In the genomic region with DNA sequence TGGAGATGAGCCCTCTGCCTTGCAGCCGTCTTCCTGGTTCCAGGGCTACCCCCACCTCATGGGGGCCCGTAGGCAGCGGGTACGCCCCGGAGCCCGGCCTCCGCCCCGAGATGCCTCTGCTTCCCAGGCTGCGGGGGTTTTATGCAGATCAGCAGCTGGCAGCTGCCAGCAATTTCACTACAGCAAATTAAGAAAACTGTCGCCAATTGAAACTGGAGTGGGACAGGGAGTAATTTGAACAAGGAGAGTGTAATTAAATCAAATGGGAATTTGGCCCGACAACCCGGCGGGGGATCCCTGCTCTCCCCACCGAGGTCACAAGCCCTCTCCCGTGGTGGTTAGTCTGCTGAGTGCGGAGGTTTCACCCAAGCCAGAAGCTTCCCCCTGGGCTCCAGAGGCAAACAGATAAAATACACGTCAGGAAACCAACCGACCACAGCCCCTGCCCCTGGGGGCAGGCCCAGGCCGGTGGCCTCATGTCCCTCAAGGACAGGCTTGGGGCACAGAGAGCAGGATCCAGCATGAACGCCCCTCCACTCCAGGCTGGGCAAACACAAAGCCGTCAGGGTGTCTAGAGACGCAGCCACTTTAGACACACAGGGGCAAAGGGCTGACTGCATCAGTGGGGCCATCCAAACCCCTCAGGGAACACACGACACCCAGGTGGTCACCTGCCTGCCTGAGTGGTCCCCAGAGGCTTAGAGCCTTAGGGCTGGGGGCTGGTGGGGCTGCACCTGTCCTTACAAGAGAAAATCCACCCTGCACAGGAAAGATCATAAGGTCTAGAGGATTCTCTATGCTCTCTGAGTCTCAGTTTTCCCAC, we compare ENCODE assay signal across 1 cellular context.
TF ChIP-seq lines count a peak whose summit lies in the region.

No MANE protein-coding gene starts in this region.

TF ChIP-seq in HepG2, 621 proteins besides CTCF, POLR2A, EP300 and RAD21 (continued from another document and continues in another):
- TF ChIP-seq ZBTB25 (CRISPR knock-in tag; IDR thresholded peaks at IDR 0.05) (peak; percentile 24; the same call in 1 of the 2 replicates), AKAP8 (CRISPR knock-in tag; IDR thresholded peaks at IDR 0.05) (0 out of 2 replicates have a peak, but pooled peaks have one; percentile 65), DRAP1 (CRISPR knock-in tag; IDR thresholded peaks at IDR 0.05) (peak; percentile 70), TSC22D2 (CRISPR knock-in tag; IDR thresholded peaks at IDR 0.05; ENCODE audit: borderline replicate concordance) (no peak), SYNCRIP (IDR thresholded peaks at IDR 0.05; ENCODE audit: insufficient read depth, low read depth, low read length) (no peak), ZNF776 (CRISPR knock-in tag; IDR thresholded peaks at IDR 0.05) (no peak), ZFP36L2 (CRISPR knock-in tag; IDR thresholded peaks at IDR 0.05) (no peak), ZNF724P (CRISPR knock-in tag; IDR thresholded peaks at IDR 0.05; ENCODE audit: borderline replicate concordance) (no peak), ELF3 (CRISPR knock-in tag; IDR thresholded peaks at IDR 0.05) (no peak), CBX5 (CRISPR knock-in tag; IDR thresholded peaks at IDR 0.05; ENCODE audit: borderline replicate concordance) (peak; percentile 61; the same call in 1 of the 2 replicates), HNRNPH1 (optimal IDR thresholded peaks at IDR 0.05; ENCODE audit: low read depth, low read length) (no peak), BORCS8-MEF2B (CRISPR knock-in tag; IDR thresholded peaks at IDR 0.05) (no peak), ZSCAN21 (CRISPR knock-in tag; IDR thresholded peaks at IDR 0.05; ENCODE audit: borderline replicate concordance) (peak; percentile 28; the same call in 1 of the 2 replicates), ZBTB1 (CRISPR knock-in tag; IDR thresholded peaks at IDR 0.05; ENCODE audit: borderline replicate concordance) (no peak), ZNF224 (CRISPR knock-in tag; IDR thresholded peaks at IDR 0.05) (peak; percentile 65; the same call in 1 of the 2 replicates), SNAPC4 (CRISPR knock-in tag; IDR thresholded peaks at IDR 0.05) (peak; percentile 51; the same call in 1 of the 2 replicates), ONECUT2 (CRISPR knock-in tag; IDR thresholded peaks at IDR 0.05) (no peak), ZNF24 (IDR thresholded peaks at IDR 0.05) (no peak), HNRNPK (IDR thresholded peaks at IDR 0.05; ENCODE audit: low read depth, low read length, poor library complexity, severe bottlenecking) (no peak)
- TF ChIP-seq, protein P1, sequence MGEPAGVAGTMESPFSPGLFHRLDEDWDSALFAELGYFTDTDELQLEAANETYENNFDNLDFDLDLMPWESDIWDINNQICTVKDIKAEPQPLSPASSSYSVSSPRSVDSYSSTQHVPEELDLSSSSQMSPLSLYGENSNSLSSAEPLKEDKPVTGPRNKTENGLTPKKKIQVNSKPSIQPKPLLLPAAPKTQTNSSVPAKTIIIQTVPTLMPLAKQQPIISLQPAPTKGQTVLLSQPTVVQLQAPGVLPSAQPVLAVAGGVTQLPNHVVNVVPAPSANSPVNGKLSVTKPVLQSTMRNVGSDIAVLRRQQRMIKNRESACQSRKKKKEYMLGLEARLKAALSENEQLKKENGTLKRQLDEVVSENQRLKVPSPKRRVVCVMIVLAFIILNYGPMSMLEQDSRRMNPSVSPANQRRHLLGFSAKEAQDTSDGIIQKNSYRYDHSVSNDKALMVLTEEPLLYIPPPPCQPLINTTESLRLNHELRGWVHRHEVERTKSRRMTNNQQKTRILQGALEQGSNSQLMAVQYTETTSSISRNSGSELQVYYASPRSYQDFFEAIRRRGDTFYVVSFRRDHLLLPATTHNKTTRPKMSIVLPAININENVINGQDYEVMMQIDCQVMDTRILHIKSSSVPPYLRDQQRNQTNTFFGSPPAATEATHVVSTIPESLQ (CRISPR knock-in tag; conservative IDR thresholded peaks at IDR 0.05), result no peak
- TF ChIP-seq, protein P2, sequence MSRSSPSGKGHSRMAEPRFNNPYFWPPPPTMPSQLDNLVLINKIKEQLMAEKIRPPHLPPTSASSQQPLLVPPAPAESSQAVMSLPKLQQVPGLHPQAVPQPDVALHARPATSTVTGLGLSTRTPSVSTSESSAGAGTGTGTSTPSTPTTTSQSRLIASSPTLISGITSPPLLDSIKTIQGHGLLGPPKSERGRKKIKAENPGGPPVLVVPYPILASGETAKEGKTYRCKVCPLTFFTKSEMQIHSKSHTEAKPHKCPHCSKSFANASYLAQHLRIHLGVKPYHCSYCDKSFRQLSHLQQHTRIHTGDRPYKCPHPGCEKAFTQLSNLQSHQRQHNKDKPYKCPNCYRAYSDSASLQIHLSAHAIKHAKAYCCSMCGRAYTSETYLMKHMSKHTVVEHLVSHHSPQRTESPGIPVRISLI (CRISPR knock-in tag; IDR thresholded peaks at IDR 0.05; ENCODE audit: borderline replicate concordance), result peak; percentile 52; the same call in 1 of the 2 replicates
- TF ChIP-seq, protein P3, sequence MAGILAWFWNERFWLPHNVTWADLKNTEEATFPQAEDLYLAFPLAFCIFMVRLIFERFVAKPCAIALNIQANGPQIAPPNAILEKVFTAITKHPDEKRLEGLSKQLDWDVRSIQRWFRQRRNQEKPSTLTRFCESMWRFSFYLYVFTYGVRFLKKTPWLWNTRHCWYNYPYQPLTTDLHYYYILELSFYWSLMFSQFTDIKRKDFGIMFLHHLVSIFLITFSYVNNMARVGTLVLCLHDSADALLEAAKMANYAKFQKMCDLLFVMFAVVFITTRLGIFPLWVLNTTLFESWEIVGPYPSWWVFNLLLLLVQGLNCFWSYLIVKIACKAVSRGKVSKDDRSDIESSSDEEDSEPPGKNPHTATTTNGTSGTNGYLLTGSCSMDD (CRISPR knock-in tag; IDR thresholded peaks at IDR 0.05), result no peak
- TF ChIP-seq, protein P4, sequence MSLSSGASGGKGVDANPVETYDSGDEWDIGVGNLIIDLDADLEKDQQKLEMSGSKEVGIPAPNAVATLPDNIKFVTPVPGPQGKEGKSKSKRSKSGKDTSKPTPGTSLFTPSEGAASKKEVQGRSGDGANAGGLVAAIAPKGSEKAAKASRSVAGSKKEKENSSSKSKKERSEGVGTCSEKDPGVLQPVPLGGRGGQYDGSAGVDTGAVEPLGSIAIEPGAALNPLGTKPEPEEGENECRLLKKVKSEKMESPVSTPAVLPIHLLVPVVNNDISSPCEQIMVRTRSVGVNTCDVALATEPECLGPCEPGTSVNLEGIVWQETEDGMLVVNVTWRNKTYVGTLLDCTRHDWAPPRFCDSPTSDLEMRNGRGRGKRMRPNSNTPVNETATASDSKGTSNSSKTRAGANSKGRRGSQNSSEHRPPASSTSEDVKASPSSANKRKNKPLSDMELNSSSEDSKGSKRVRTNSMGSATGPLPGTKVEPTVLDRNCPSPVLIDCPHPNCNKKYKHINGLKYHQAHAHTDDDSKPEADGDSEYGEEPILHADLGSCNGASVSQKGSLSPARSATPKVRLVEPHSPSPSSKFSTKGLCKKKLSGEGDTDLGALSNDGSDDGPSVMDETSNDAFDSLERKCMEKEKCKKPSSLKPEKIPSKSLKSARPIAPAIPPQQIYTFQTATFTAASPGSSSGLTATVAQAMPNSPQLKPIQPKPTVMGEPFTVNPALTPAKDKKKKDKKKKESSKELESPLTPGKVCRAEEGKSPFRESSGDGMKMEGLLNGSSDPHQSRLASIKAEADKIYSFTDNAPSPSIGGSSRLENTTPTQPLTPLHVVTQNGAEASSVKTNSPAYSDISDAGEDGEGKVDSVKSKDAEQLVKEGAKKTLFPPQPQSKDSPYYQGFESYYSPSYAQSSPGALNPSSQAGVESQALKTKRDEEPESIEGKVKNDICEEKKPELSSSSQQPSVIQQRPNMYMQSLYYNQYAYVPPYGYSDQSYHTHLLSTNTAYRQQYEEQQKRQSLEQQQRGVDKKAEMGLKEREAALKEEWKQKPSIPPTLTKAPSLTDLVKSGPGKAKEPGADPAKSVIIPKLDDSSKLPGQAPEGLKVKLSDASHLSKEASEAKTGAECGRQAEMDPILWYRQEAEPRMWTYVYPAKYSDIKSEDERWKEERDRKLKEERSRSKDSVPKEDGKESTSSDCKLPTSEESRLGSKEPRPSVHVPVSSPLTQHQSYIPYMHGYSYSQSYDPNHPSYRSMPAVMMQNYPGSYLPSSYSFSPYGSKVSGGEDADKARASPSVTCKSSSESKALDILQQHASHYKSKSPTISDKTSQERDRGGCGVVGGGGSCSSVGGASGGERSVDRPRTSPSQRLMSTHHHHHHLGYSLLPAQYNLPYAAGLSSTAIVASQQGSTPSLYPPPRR (CRISPR knock-in tag; IDR thresholded peaks at IDR 0.05; ENCODE audit: borderline replicate concordance), result peak; percentile 76
- TF ChIP-seq, protein P5, sequence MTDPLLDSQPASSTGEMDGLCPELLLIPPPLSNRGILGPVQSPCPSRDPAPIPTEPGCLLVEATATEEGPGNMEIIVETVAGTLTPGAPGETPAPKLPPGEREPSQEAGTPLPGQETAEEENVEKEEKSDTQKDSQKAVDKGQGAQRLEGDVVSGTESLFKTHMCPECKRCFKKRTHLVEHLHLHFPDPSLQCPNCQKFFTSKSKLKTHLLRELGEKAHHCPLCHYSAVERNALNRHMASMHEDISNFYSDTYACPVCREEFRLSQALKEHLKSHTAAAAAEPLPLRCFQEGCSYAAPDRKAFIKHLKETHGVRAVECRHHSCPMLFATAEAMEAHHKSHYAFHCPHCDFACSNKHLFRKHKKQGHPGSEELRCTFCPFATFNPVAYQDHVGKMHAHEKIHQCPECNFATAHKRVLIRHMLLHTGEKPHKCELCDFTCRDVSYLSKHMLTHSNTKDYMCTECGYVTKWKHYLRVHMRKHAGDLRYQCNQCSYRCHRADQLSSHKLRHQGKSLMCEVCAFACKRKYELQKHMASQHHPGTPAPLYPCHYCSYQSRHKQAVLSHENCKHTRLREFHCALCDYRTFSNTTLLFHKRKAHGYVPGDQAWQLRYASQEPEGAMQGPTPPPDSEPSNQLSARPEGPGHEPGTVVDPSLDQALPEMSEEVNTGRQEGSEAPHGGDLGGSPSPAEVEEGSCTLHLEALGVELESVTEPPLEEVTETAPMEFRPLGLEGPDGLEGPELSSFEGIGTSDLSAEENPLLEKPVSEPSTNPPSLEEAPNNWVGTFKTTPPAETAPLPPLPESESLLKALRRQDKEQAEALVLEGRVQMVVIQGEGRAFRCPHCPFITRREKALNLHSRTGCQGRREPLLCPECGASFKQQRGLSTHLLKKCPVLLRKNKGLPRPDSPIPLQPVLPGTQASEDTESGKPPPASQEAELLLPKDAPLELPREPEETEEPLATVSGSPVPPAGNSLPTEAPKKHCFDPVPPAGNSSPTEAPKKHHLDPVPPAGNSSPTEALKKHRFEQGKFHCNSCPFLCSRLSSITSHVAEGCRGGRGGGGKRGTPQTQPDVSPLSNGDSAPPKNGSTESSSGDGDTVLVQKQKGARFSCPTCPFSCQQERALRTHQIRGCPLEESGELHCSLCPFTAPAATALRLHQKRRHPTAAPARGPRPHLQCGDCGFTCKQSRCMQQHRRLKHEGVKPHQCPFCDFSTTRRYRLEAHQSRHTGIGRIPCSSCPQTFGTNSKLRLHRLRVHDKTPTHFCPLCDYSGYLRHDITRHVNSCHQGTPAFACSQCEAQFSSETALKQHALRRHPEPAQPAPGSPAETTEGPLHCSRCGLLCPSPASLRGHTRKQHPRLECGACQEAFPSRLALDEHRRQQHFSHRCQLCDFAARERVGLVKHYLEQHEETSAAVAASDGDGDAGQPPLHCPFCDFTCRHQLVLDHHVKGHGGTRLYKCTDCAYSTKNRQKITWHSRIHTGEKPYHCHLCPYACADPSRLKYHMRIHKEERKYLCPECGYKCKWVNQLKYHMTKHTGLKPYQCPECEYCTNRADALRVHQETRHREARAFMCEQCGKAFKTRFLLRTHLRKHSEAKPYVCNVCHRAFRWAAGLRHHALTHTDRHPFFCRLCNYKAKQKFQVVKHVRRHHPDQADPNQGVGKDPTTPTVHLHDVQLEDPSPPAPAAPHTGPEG (CRISPR knock-in tag; IDR thresholded peaks at IDR 0.05), result no peak; the same call in 1 of the 2 replicates
- TF ChIP-seq, protein P6, sequence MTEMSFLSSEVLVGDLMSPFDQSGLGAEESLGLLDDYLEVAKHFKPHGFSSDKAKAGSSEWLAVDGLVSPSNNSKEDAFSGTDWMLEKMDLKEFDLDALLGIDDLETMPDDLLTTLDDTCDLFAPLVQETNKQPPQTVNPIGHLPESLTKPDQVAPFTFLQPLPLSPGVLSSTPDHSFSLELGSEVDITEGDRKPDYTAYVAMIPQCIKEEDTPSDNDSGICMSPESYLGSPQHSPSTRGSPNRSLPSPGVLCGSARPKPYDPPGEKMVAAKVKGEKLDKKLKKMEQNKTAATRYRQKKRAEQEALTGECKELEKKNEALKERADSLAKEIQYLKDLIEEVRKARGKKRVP (CRISPR knock-in tag; IDR thresholded peaks at IDR 0.05), result no peak
